ENCODE assay signal across 19 cellular contexts in genomic region chr17:50353600-50354195, GRCh38. TPM values are rescaled to one million over a fixed set of nuclear protein-coding genes. Genes with fewer than 3 reads are reported as not detected.
DNase-seq lines count a peak whose midpoint lies in the region; ATAC-seq and TF ChIP-seq lines count a peak whose summit lies in the region.
"Had no signal": no experiment of that assay in that cellular context is flagged by ENCODE, and none has a peak within 500 bp of the region (broad histone marks: within the 10 kb centered on the region; RNA-seq: fewer than 3 reads in every experiment).

No MANE protein-coding gene starts in this region.

- in situ Hi-C loops in ACHN (cut with HindIII; ENCODE audit: low pct_ligation_motif_present, low pct_unique_long_range_greater_than_20kb, low sequenced_read_pairs), result no loop called here

- TF ChIP-seq CTCF in endothelial cell (IDR thresholded peaks at IDR 0.05; ENCODE audit: unreplicated experiment), result no peak
- no peak for TF ChIP-seq CTCF in osteoblast (IDR thresholded peaks at IDR 0.05; ENCODE audit: extremely low read depth, low read depth, low read length)
- TF ChIP-seq CTCF in colonic mucosa (IDR thresholded peaks at IDR 0.05), result no peak

- H3K36me3 ChIP-seq in osteoblast (ENCODE audit: insufficient read depth, low read length), result peaks cover 57% of the 10 kb centered on the region
- H3K36me3 ChIP-seq in colonic mucosa, result peaks cover 7% of the 10 kb centered on the region

- H3K4me1 ChIP-seq in osteoblast (ENCODE audit: insufficient read depth, low read length) (peaks cover 5% of the 10 kb centered on the region), colonic mucosa (no peaks in the 10 kb centered on the region)
- H3K4me1 ChIP-seq: Peyer's patch had no signal

- H2AFZ ChIP-seq in osteoblast (ENCODE audit: low read length), result no peak overlapping the region
- H2AFZ ChIP-seq: GM23248 had no signal

- H3K79me2 ChIP-seq in osteoblast (ENCODE audit: insufficient read depth, low read length), result peaks cover 44% of the 10 kb centered on the region

- H3K4me3 ChIP-seq in osteoblast (ENCODE audit: insufficient read depth, low read length), result no peak overlapping the region
- no peak overlapping the region for H3K4me3 ChIP-seq in colonic mucosa
- H3K4me3 ChIP-seq: GM23248, Peyer's patch had no signal

- no peak overlapping the region for H3K9ac ChIP-seq in colonic mucosa (ENCODE audit: low read depth in 2 of 2, low read length in 2 of 2)
- H3K9ac ChIP-seq: GM23248 had no signal

- ATAC-seq in stimulated activated naive CD8-positive, alpha-beta T cell treated with anti-CD3 and anti-CD28 coated beads, Interleukin-15, amount 100 ng/mL, for 72 hours, result peak; percentile 18
- ATAC-seq in stimulated activated naive CD8-positive, alpha-beta T cell treated with anti-CD3 and anti-CD28 coated beads, Interleukin-15, Interleukin-2, amounts not matched to agents 100 U/mL and 50 U/mL, for 24 hours, result no peak
- ATAC-seq in GM21390 (IDR thresholded peaks at IDR 0.05; ENCODE audit: unreplicated experiment), result no peak

- intact Hi-C loops in colonic mucosa (cut with DNase I), result no loop called here

- H3K27ac Mint-ChIP-seq in stimulated activated naive CD8-positive, alpha-beta T cell treated with anti-CD3 and anti-CD28 coated beads, Interleukin-15, amount 100 ng/mL, for 72 hours, result no peak overlapping the region
- no peak overlapping the region for H3K27ac Mint-ChIP-seq in endothelial cell (ENCODE audit: unreplicated experiment)

- H3K9me3 ChIP-seq in osteoblast (ENCODE audit: low read depth, low read length) (no peaks in the 10 kb centered on the region), colonic mucosa (no peaks in the 10 kb centered on the region)
- H3K9me3 ChIP-seq: Peyer's patch had no signal

- no peaks in the 10 kb centered on the region for H3K9me3 Mint-ChIP-seq in stimulated activated naive CD8-positive, alpha-beta T cell treated with anti-CD3 and anti-CD28 coated beads, Interleukin-15, amount 100 ng/mL, for 72 hours
- no peaks in the 10 kb centered on the region for H3K9me3 Mint-ChIP-seq in endothelial cell (ENCODE audit: unreplicated experiment)
- H3K9me3 Mint-ChIP-seq: CD8-positive, alpha-beta memory T cell had no signal

- H4K20me1 ChIP-seq in osteoblast (ENCODE audit: insufficient read depth, low read length), result peaks cover 64% of the 10 kb centered on the region

- peaks cover 15% of the 10 kb centered on the region for H3K4me1 Mint-ChIP-seq in stimulated activated naive CD8-positive, alpha-beta T cell treated with anti-CD3 and anti-CD28 coated beads, Interleukin-15, amount 100 ng/mL, for 72 hours
- H3K4me1 Mint-ChIP-seq in endothelial cell (ENCODE audit: unreplicated experiment), result peaks cover 9% of the 10 kb centered on the region

- H3K27me3 ChIP-seq in osteoblast (ENCODE audit: insufficient read depth, low read length), result no peaks in the 10 kb centered on the region
- H3K27me3 ChIP-seq in colonic mucosa, result no peaks in the 10 kb centered on the region
- H3K27me3 ChIP-seq: Peyer's patch had no signal

- no peak overlapping the region for H3K4me2 ChIP-seq in osteoblast (ENCODE audit: insufficient read depth, low read length)

- H3K27ac ChIP-seq in osteoblast (ENCODE audit: low read depth, low read length), result no peak overlapping the region
- no peak overlapping the region for H3K27ac ChIP-seq in colonic mucosa
- H3K27ac ChIP-seq: GM23248, Peyer's patch had no signal

- no peak overlapping the region for H3K4me3 Mint-ChIP-seq in stimulated activated naive CD8-positive, alpha-beta T cell treated with anti-CD3 and anti-CD28 coated beads, Interleukin-15, amount 100 ng/mL, for 72 hours
- peak overlapping the region; percentile 53 for H3K4me3 Mint-ChIP-seq in endothelial cell (ENCODE audit: unreplicated experiment)
- H3K4me3 Mint-ChIP-seq: CD8-positive, alpha-beta memory T cell had no signal

- H3K36me3 Mint-ChIP-seq in endothelial cell (ENCODE audit: low read depth, unreplicated experiment), result peaks cover 15% of the 10 kb centered on the region

- DNase-seq in stimulated activated naive CD8-positive, alpha-beta T cell treated with anti-CD3 and anti-CD28 coated beads, Interleukin-15, amount 100 ng/mL, for 72 hours, result no peak
- no peak for DNase-seq in stimulated activated naive CD8-positive, alpha-beta T cell treated with anti-CD3 and anti-CD28 coated beads, Interleukin-15, Interleukin-2, amounts not matched to agents 100 U/mL and 50 U/mL, for 24 hours
- DNase-seq in endothelial cell (ENCODE audit: low spot score) (no peak), osteoblast (ENCODE audit: insufficient read length, low spot score, missing footprints) (peak; percentile 81), ureter (ENCODE audit: low spot score) (peak; percentile 42), ACHN (no peak), colonic mucosa (no peak)
- DNase-seq: C1 segment of cervical spinal cord; CD8-positive, alpha-beta memory T cell; GDM1; GM23248; HCEC 1CT; NCI-H1092 treated with DMSO at 0.1 percent for 48 hours; NCI-H146; NCI-H2081; NCI-H446 treated with DMSO at 0.1 percent for 48 hours; Right ventricle myocardium superior had no signal

- H3K27me3 Mint-ChIP-seq in stimulated activated naive CD8-positive, alpha-beta T cell treated with anti-CD3 and anti-CD28 coated beads, Interleukin-15, amount 100 ng/mL, for 72 hours, result no peaks in the 10 kb centered on the region
- peaks cover 10% of the 10 kb centered on the region for H3K27me3 Mint-ChIP-seq in endothelial cell (ENCODE audit: unreplicated experiment)

RNA-seq across cellular contexts. Expression of gene XYLT2, which starts 7.8 kb away (rescaled TPM):
- total RNA-seq in endothelial cell (ENCODE audit: unreplicated experiment) (23.1 TPM), osteoblast (40.5 and 46.6 TPM in 2 replicates), ureter (31.2 TPM), colonic mucosa (10 to 100 TPM; 15.6 to 28.5 TPM)

RNA-seq across cellular contexts. Expression of gene MRPL27, which starts 19.3 kb away (rescaled TPM):
- total RNA-seq in endothelial cell (ENCODE audit: unreplicated experiment) (38.9 TPM), osteoblast (54.2 and 55.7 TPM in 2 replicates), ureter (55.0 TPM), colonic mucosa (100 to 1,000 TPM in 1 of 2 donors, 10 to 100 TPM in 1; 71.7 to 135 TPM)

RNA-seq across cellular contexts. Expression of gene EME1, which starts 19.3 kb away (rescaled TPM):
- total RNA-seq in endothelial cell (ENCODE audit: unreplicated experiment) (6.1 TPM), osteoblast (0.59 and 0.72 TPM in 2 replicates), ureter (0.94 TPM), colonic mucosa (10 to 100 TPM in 1 of 2 donors, 1 to 10 TPM in 1; 1.8 to 10.1 TPM)
- total RNA-seq: Right ventricle myocardium superior had no signal

RNA-seq across cellular contexts. Expression of gene LRRC59, which starts 43.6 kb away (rescaled TPM):
- total RNA-seq in endothelial cell (ENCODE audit: unreplicated experiment) (64.2 TPM), osteoblast (121 and 125 TPM in 2 replicates), ureter (73.5 TPM), colonic mucosa (100 to 1,000 TPM; 147 to 265 TPM)

Comparison
In these comparisons a context has a peak if more than half of its experiments do, and no peak if none do; other contexts are left out.
1. DNase-seq: peak in osteoblast (single experiment) and ureter (single experiment); none in stimulated activated naive CD8-positive, alpha-beta T cell treated with anti-CD3 and anti-CD28 coated beads, Interleukin-15, amount 100 ng/mL, for 72 hours (0 of 2), stimulated activated naive CD8-positive, alpha-beta T cell treated with anti-CD3 and anti-CD28 coated beads, Interleukin-15, Interleukin-2, amounts not matched to agents 100 U/mL and 50 U/mL, for 24 hours (single experiment), endothelial cell (single experiment), ACHN (single experiment) and colonic mucosa (single experiment).